10 cellular contexts compared by ENCODE assay signal in the genomic region with DNA sequence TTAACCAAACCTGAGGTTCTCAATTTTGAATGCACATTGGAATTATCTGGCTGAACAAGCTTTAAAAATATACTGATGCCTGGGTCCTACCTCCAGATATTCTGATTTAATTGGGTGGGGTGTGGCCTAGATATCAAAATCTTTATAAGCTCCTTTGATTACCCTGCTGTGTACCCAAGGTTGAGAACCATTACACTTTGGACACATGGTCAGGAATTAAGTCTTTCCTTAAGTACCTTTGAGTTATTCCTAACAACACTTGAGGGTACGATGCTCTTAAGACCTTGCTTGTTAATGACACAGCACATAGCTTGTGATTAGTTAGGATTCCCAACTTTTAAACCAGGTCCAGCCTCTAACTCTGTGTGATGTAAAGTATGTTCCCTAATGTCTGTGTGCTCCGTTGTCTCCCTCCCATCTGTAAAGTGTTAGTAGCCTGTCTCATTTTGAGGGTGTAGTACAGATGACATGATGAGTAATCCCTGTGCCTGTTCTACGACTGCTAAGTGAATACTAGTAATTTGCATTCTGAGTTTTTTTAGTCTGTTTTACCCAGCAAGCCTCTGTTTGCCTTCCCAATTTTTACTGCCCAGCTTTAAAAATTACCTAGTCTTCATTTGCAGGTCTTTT.
DNase-seq lines count a peak whose midpoint lies in the region; ATAC-seq and TF ChIP-seq lines count a peak whose summit lies in the region.
"Had no signal": no experiment of that assay in that cellular context is flagged by ENCODE, and none has a peak within 500 bp of the region (broad histone marks: within the 10 kb centered on the region; RNA-seq: fewer than 3 reads in every experiment).

No MANE protein-coding gene starts in this region.

- peaks cover 30% of the 10 kb centered on the region for H3K4me1 Mint-ChIP-seq in activated T-cell treated with anti-CD3 and anti-CD28 coated beads, Interleukin-2, amount 50 U/mL, for 4 hours (ENCODE audit: low read depth)

- H3K4me3 ChIP-seq in esophagus muscularis mucosa (no peak overlapping the region), tibial artery (no peak overlapping the region)
- H3K4me3 ChIP-seq: SJSA1 had no signal

- TF ChIP-seq EP300 in esophagus muscularis mucosa (IDR thresholded peaks at IDR 0.05): no peak

- intact Hi-C loops in esophagus muscularis mucosa (cut with DNase I) (loop anchor here (10.0 kb wide), 1 partner anchor 155 kb away; no protein-coding TSS in a partner anchor), tibial artery (cut with DNase I; ENCODE audit: low total_unique reads) (loop anchor here (10.0 kb wide), 1 partner anchor 65 kb away; no protein-coding TSS in a partner anchor)

- no peaks in the 10 kb centered on the region for H3K27me3 Mint-ChIP-seq in activated T-cell treated with anti-CD3 and anti-CD28 coated beads, Interleukin-2, amount 50 U/mL, for 4 hours (ENCODE audit: low read depth)

- peak; percentile 74 to 84 for ATAC-seq in activated T-cell treated with anti-CD3 and anti-CD28 coated beads, Interleukin-2, amount 50 U/mL, for 4 hours
- ATAC-seq in HG03565 (IDR thresholded peaks at IDR 0.05; ENCODE audit: unreplicated experiment): peak; percentile 90
- ATAC-seq in omental fat pad (ENCODE audit: low FRiP score): no peak

- peak overlapping the region; percentile 25 to 91 (median 56) for H3K27ac ChIP-seq in esophagus muscularis mucosa (replicated peaks in 1 of 4)
- H3K27ac ChIP-seq in tibial artery: peak overlapping the region; percentile 1 to 12
- H3K27ac ChIP-seq: SJSA1 had no signal

- no peak overlapping the region for H3K4me3 Mint-ChIP-seq in activated T-cell treated with anti-CD3 and anti-CD28 coated beads, Interleukin-2, amount 50 U/mL, for 4 hours

- H3K9me3 ChIP-seq in esophagus muscularis mucosa (no peaks in the 10 kb centered on the region), tibial artery (no peaks in the 10 kb centered on the region)
- H3K9me3 ChIP-seq: SJSA1 had no signal

- H3K36me3 ChIP-seq in esophagus muscularis mucosa (peaks cover 0 to 32% (median 5%) of the 10 kb centered on the region in 4 donors), tibial artery (peaks cover 0 to 24% (median 11%) of the 10 kb centered on the region in 3 donors)

- H3K4me1 ChIP-seq in esophagus muscularis mucosa (peaks cover 58 to 87% (median 78%) of the 10 kb centered on the region in 4 donors), tibial artery (peaks cover 0 to 48% (median 23%) of the 10 kb centered on the region in 4 donors)
- H3K4me1 ChIP-seq: SJSA1 had no signal

- no peaks in the 10 kb centered on the region for H3K27me3 ChIP-seq in esophagus muscularis mucosa
- H3K27me3 ChIP-seq in tibial artery: no peaks in the 10 kb centered on the region
- H3K27me3 ChIP-seq: SJSA1 had no signal

- H3K36me3 Mint-ChIP-seq in activated T-cell treated with anti-CD3 and anti-CD28 coated beads, Interleukin-2, amount 50 U/mL, for 4 hours (ENCODE audit: insufficient read depth): peaks cover 27% of the 10 kb centered on the region

- TF ChIP-seq CTCF in esophagus muscularis mucosa (IDR thresholded peaks at IDR 0.05): no peak
- no peak for TF ChIP-seq CTCF in tibial artery (IDR thresholded peaks at IDR 0.05)
- no peak for TF ChIP-seq CTCF in omental fat pad (IDR thresholded peaks at IDR 0.05)

- no peak for TF ChIP-seq POLR2A in esophagus muscularis mucosa (IDR thresholded peaks at IDR 0.05; ENCODE audit: low read depth)

- 32% methylated on average over 3 of the region's 3 CpGs for WGBS in esophagus muscularis mucosa

- DNase-seq in activated T-cell treated with anti-CD3 and anti-CD28 coated beads, Interleukin-2, amount 50 U/mL, for 4 hours: no peak
- no peak for DNase-seq in activated T-cell treated with anti-CD3 and anti-CD28 coated beads, Interleukin-2, amount 50 U/mL, for 48 hours
- no peak for DNase-seq in esophagus muscularis mucosa (ENCODE audit: extremely low spot score)
- DNase-seq in tibial artery: no peak
- DNase-seq in occipital lobe (lab: John Stamatoyannopoulos, UW): no peak
- no peak for DNase-seq in omental fat pad (ENCODE audit: low spot score)
- no peak for DNase-seq in DMS153 treated with DMSO at 0.1 percent for 48 hours (lab: John Stamatoyannopoulos, UW; ENCODE audit: unreplicated experiment)
- DNase-seq: trophoblast cell had no signal

- H3K9me3 Mint-ChIP-seq in activated T-cell treated with anti-CD3 and anti-CD28 coated beads, Interleukin-2, amount 50 U/mL, for 4 hours: no peaks in the 10 kb centered on the region
